Comparison of ENCODE assay signal across 12 cellular contexts in the genomic region with DNA sequence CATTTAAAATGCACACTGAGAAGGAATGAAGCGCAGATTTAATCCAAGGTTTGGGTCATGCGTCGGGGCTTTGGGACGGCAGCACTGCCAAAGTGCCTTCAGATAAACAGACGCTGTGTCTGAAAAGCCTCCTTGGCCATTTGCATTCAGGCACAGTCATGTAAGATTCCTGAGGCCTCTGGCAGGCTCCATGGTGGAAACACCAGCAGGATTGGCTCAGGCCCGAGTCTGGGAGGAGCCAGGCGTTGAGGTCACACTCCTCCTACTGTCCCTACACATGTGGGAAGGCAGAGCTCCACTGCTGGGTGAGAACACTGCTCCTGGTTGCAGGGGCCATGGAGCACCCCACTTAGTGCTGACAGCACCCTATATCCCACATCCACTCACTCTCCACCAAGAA.
DNase-seq lines count a peak whose midpoint lies in the region; ATAC-seq and TF ChIP-seq lines count a peak whose summit lies in the region.
"Had no signal": no experiment of that assay in that cellular context is flagged by ENCODE, and none has a peak within 500 bp of the region (broad histone marks: within the 10 kb centered on the region; RNA-seq: fewer than 3 reads in every experiment).

No MANE protein-coding gene starts in this region.

- intact Hi-C loops in left ventricle myocardium inferior (cut with micrococcal nuclease) (no loop called here), natural killer cell (cut with micrococcal nuclease) (no loop called here)

- TF ChIP-seq CTCF in left ventricle myocardium inferior (IDR thresholded peaks at IDR 0.05; ENCODE audit: borderline replicate concordance) (no peak), natural killer cell (IDR thresholded peaks at IDR 0.05) (no peak)

- H3K4me3 ChIP-seq in ACC112 (ENCODE audit: low read depth, low read length) (no peak overlapping the region), left ventricle myocardium inferior (peak overlapping the region; percentile 5)
- H3K4me3 ChIP-seq: A549 had no signal

- POLR2A ChIA-PET in activated CD8-positive, alpha-beta T cell treated with anti-CD3 and anti-CD28 coated beads, Interleukin-2, amount 10 ng/mL, durations not matched to agents 7 days and 5 days (lab: Charles Lee) = no interaction called here

- ATAC-seq in GM18870 (IDR thresholded peaks at IDR 0.05; ENCODE audit: unreplicated experiment) = no peak
- no peak for ATAC-seq in activated CD8-positive, alpha-beta T cell treated with anti-CD3 and anti-CD28 coated beads, Interleukin-2, amount 10 ng/mL, durations not matched to agents 7 days and 5 days
- no peak for ATAC-seq in natural killer cell
- ATAC-seq: A549 had no signal

- H3K27me3 Mint-ChIP-seq in activated CD8-positive, alpha-beta T cell treated with anti-CD3 and anti-CD28 coated beads, Interleukin-2, amount 10 ng/mL, durations not matched to agents 7 days and 5 days (ENCODE audit: low read depth) = no peaks in the 10 kb centered on the region
- H3K27me3 Mint-ChIP-seq in natural killer cell (ENCODE audit: low read depth in 2 of 2) = no peaks in the 10 kb centered on the region
- H3K27me3 Mint-ChIP-seq: activated naive CD8-positive, alpha-beta T cell had no signal

- 0 out of 2 replicates have a peak, but pooled peaks cover 3% of the 10 kb centered on the region for H3K27me3 ChIP-seq in ACC112 (ENCODE audit: insufficient read depth, low read length)
- no peaks in the 10 kb centered on the region for H3K27me3 ChIP-seq in left ventricle myocardium inferior (ENCODE audit: low read depth)

- H3K4me3 Mint-ChIP-seq in activated CD8-positive, alpha-beta T cell treated with anti-CD3 and anti-CD28 coated beads, Interleukin-2, amount 10 ng/mL, durations not matched to agents 7 days and 5 days = no peak overlapping the region
- H3K4me3 Mint-ChIP-seq in natural killer cell = no peak overlapping the region
- H3K4me3 Mint-ChIP-seq: activated naive CD8-positive, alpha-beta T cell; neural crest cell had no signal

- H3K4me1 Mint-ChIP-seq in activated CD8-positive, alpha-beta T cell treated with anti-CD3 and anti-CD28 coated beads, Interleukin-2, amount 10 ng/mL, durations not matched to agents 7 days and 5 days (ENCODE audit: low read depth) = peaks cover 41% of the 10 kb centered on the region
- H3K4me1 Mint-ChIP-seq in natural killer cell = peaks cover 0 to 11% of the 10 kb centered on the region in 2 donors
- H3K4me1 Mint-ChIP-seq: neural crest cell had no signal

- H3K79me2 ChIP-seq in ACC112 (ENCODE audit: control insufficient read depth, insufficient read depth, low read length, unreplicated experiment) = no peaks in the 10 kb centered on the region

- H3K9me3 ChIP-seq in left ventricle myocardium inferior (replicated peaks) = peaks cover 4% of the 10 kb centered on the region
- H3K9me3 ChIP-seq: A549 had no signal

- CTCF ChIA-PET in activated CD8-positive, alpha-beta T cell treated with anti-CD3 and anti-CD28 coated beads, Interleukin-2, amount 10 ng/mL, durations not matched to agents 7 days and 5 days (lab: Charles Lee) = no interaction called here

- peaks cover 9% of the 10 kb centered on the region for H3K9me3 Mint-ChIP-seq in activated CD8-positive, alpha-beta T cell treated with anti-CD3 and anti-CD28 coated beads, Interleukin-2, amount 10 ng/mL, durations not matched to agents 7 days and 5 days (ENCODE audit: insufficient read depth)
- peaks cover 2 to 3% of the 10 kb centered on the region in 2 donors for H3K9me3 Mint-ChIP-seq in natural killer cell

- H3K27ac ChIP-seq in ACC112 (ENCODE audit: low read depth, low read length) (no peak overlapping the region), left ventricle myocardium inferior (replicated peaks) (peak overlapping the region; percentile 80)
- H3K27ac ChIP-seq: A549 had no signal

- peaks cover 4% of the 10 kb centered on the region for H3K36me3 Mint-ChIP-seq in activated CD8-positive, alpha-beta T cell treated with anti-CD3 and anti-CD28 coated beads, Interleukin-2, amount 10 ng/mL, durations not matched to agents 7 days and 5 days (ENCODE audit: low read depth)
- no peaks in the 10 kb centered on the region for H3K36me3 Mint-ChIP-seq in natural killer cell

- H3K4me1 ChIP-seq in ACC112 (ENCODE audit: control insufficient read depth, insufficient read depth, low read length, unreplicated experiment) = peaks cover 15% of the 10 kb centered on the region
- peaks cover 12% of the 10 kb centered on the region for H3K4me1 ChIP-seq in left ventricle myocardium inferior
- H3K4me1 ChIP-seq: A549 had no signal

- peak in 29 of 56 donors; percentile 8 to 63 (median 31) for DNase-seq in amygdala (lab: John Stamatoyannopoulos, UW)
- peak; percentile 85 for DNase-seq in left ventricle myocardium inferior
- peak in 33 of 56 donors; percentile 5 to 73 (median 27) for DNase-seq in nucleus accumbens (lab: John Stamatoyannopoulos, UW)
- no peak for DNase-seq in stimulated activated CD4-positive, alpha-beta T cell treated with anti-CD3 and anti-CD28 coated beads, Interleukin-2, amount 100 ng/mL, for 24 hours
- no peak for DNase-seq in activated CD8-positive, alpha-beta T cell treated with anti-CD3 and anti-CD28 coated beads, Interleukin-2, amount 10 ng/mL, durations not matched to agents 7 days and 5 days
- DNase-seq in natural killer cell = no peak
- DNase-seq: NCI-H1048 had no signal

- no peak overlapping the region for H3K27ac Mint-ChIP-seq in activated CD8-positive, alpha-beta T cell treated with anti-CD3 and anti-CD28 coated beads, Interleukin-2, amount 10 ng/mL, durations not matched to agents 7 days and 5 days
- no peak overlapping the region for H3K27ac Mint-ChIP-seq in natural killer cell
- H3K27ac Mint-ChIP-seq: activated naive CD8-positive, alpha-beta T cell had no signal

- H3K36me3 ChIP-seq in ACC112 (ENCODE audit: insufficient read depth, low read length) (no peaks in the 10 kb centered on the region), left ventricle myocardium inferior (no peaks in the 10 kb centered on the region)

- peak overlapping the region; percentile 8 for H2AFZ ChIP-seq in ACC112 (ENCODE audit: low read length, unreplicated experiment)

Comparison
In these comparisons a context has a peak if more than half of its experiments do, and no peak if none do; other contexts are left out.
1. DNase-seq: peak in amygdala (29 of 56), left ventricle myocardium inferior (single experiment) and nucleus accumbens (33 of 56); none in stimulated activated CD4-positive, alpha-beta T cell treated with anti-CD3 and anti-CD28 coated beads, Interleukin-2, amount 100 ng/mL, for 24 hours (0 of 2), activated CD8-positive, alpha-beta T cell treated with anti-CD3 and anti-CD28 coated beads, Interleukin-2, amount 10 ng/mL, durations not matched to agents 7 days and 5 days (single experiment) and natural killer cell (single experiment).